ENCODE assay signal across 1 cellular context in genomic region chr19:6516659-6517291, GRCh38.
TF ChIP-seq lines count a peak whose summit lies in the region.

No MANE protein-coding gene starts in this region.

TF ChIP-seq in HepG2, 621 proteins besides CTCF, POLR2A, EP300 and RAD21 (continued from another document and continues in another):
- TF ChIP-seq SYNCRIP (IDR thresholded peaks at IDR 0.05; ENCODE audit: insufficient read depth, low read depth, low read length), result no peak
- TF ChIP-seq, protein P1, sequence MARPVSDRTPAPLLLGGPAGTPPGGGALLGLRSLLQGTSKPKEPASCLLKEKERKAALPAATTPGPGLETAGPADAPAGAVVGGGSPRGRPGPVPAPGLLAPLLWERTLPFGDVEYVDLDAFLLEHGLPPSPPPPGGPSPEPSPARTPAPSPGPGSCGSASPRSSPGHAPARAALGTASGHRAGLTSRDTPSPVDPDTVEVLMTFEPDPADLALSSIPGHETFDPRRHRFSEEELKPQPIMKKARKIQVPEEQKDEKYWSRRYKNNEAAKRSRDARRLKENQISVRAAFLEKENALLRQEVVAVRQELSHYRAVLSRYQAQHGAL (CRISPR knock-in tag; IDR thresholded peaks at IDR 0.05; ENCODE audit: not compliant biosample characterization), result no peak
- TF ChIP-seq ZNF354B (CRISPR knock-in tag; IDR thresholded peaks at IDR 0.05), result no peak
- no peak for TF ChIP-seq XBP1 (CRISPR knock-in tag; IDR thresholded peaks at IDR 0.05)
- TF ChIP-seq, protein P2, sequence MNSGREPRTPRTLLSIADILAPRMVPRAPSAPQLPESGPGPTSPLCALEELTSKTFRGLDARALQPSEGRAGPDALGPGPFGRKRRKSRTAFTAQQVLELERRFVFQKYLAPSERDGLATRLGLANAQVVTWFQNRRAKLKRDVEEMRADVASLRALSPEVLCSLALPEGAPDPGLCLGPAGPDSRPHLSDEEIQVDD (CRISPR knock-in tag; IDR thresholded peaks at IDR 0.05; ENCODE audit: borderline replicate concordance), result no peak
- no peak for TF ChIP-seq ZNF556 (CRISPR knock-in tag; IDR thresholded peaks at IDR 0.05; ENCODE audit: borderline replicate concordance)
- no peak for TF ChIP-seq PPARG (CRISPR knock-in tag; conservative IDR thresholded peaks at IDR 0.05)
- no peak for TF ChIP-seq NR1H2 (CRISPR knock-in tag; IDR thresholded peaks at IDR 0.05; ENCODE audit: borderline replicate concordance, low read depth)
- no peak for TF ChIP-seq KDM4B (CRISPR knock-in tag; IDR thresholded peaks at IDR 0.05)
- no peak for TF ChIP-seq TFDP2 (CRISPR knock-in tag; IDR thresholded peaks at IDR 0.05)
- no peak for TF ChIP-seq ADNP (CRISPR knock-in tag; IDR thresholded peaks at IDR 0.05)
- 0 out of 2 replicates have a peak, but pooled peaks have one; percentile 36 for TF ChIP-seq ZNF691 (CRISPR knock-in tag; IDR thresholded peaks at IDR 0.05; ENCODE audit: borderline replicate concordance, low read depth)
- 0 out of 2 replicates have a peak, but pooled peaks have one; percentile 45 for TF ChIP-seq ZNF12 (CRISPR knock-in tag; IDR thresholded peaks at IDR 0.05)
- no peak for TF ChIP-seq ZNF558 (CRISPR knock-in tag; IDR thresholded peaks at IDR 0.05; ENCODE audit: borderline replicate concordance)
- no peak for TF ChIP-seq ZNF879 (CRISPR knock-in tag; IDR thresholded peaks at IDR 0.05)
- peak; percentile 41; the same call in 1 of the 2 replicates for TF ChIP-seq BHLHE40 (IDR thresholded peaks at IDR 0.05; ENCODE audit: low read length)
- TF ChIP-seq ZNF564 (CRISPR knock-in tag; IDR thresholded peaks at IDR 0.05), result no peak
- TF ChIP-seq ZNF263 (CRISPR knock-in tag; IDR thresholded peaks at IDR 0.05), result no peak
- TF ChIP-seq, protein P3, sequence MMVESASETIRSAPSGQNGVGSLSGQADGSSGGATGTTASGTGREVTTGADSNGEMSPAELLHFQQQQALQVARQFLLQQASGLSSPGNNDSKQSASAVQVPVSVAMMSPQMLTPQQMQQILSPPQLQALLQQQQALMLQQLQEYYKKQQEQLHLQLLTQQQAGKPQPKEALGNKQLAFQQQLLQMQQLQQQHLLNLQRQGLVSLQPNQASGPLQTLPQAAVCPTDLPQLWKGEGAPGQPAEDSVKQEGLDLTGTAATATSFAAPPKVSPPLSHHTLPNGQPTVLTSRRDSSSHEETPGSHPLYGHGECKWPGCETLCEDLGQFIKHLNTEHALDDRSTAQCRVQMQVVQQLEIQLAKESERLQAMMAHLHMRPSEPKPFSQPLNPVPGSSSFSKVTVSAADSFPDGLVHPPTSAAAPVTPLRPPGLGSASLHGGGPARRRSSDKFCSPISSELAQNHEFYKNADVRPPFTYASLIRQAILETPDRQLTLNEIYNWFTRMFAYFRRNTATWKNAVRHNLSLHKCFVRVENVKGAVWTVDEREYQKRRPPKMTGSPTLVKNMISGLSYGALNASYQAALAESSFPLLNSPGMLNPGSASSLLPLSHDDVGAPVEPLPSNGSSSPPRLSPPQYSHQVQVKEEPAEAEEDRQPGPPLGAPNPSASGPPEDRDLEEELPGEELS (CRISPR knock-in tag; IDR thresholded peaks at IDR 0.05), result no peak
- TF ChIP-seq, protein P4, sequence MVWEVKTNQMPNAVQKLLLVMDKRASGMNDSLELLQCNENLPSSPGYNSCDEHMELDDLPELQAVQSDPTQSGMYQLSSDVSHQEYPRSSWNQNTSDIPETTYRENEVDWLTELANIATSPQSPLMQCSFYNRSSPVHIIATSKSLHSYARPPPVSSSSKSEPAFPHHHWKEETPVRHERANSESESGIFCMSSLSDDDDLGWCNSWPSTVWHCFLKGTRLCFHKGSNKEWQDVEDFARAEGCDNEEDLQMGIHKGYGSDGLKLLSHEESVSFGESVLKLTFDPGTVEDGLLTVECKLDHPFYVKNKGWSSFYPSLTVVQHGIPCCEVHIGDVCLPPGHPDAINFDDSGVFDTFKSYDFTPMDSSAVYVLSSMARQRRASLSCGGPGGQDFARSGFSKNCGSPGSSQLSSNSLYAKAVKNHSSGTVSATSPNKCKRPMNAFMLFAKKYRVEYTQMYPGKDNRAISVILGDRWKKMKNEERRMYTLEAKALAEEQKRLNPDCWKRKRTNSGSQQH (CRISPR knock-in tag; IDR thresholded peaks at IDR 0.05; ENCODE audit: low read depth), result no peak
- TF ChIP-seq GABPB1 (CRISPR knock-in tag; IDR thresholded peaks at IDR 0.05), result peak; percentile 81
- TF ChIP-seq CCAR2 (optimal IDR thresholded peaks at IDR 0.05; ENCODE audit: low read depth, low read length), result no peak
- TF ChIP-seq BCL6 (CRISPR knock-in tag; IDR thresholded peaks at IDR 0.05), result 0 out of 2 replicates have a peak, but pooled peaks have one; percentile 22
- no peak for TF ChIP-seq ZNF615 (CRISPR knock-in tag; IDR thresholded peaks at IDR 0.05; ENCODE audit: borderline replicate concordance)
- TF ChIP-seq HOXD1 (CRISPR knock-in tag; IDR thresholded peaks at IDR 0.05), result no peak
- TF ChIP-seq ZNF557 (CRISPR knock-in tag; IDR thresholded peaks at IDR 0.05), result no peak
- TF ChIP-seq HDAC2 (CRISPR knock-in tag; IDR thresholded peaks at IDR 0.05), result 0 out of 2 replicates have a peak, but pooled peaks have one; percentile 1
- peak; percentile 59 for TF ChIP-seq THAP9 (CRISPR knock-in tag; IDR thresholded peaks at IDR 0.05; ENCODE audit: borderline replicate concordance)
- TF ChIP-seq KLF12 (CRISPR knock-in tag; IDR thresholded peaks at IDR 0.05; ENCODE audit: borderline replicate concordance), result no peak
- TF ChIP-seq GATAD2A (CRISPR knock-in tag; IDR thresholded peaks at IDR 0.05), result peak; percentile 76
- peak; percentile 42; the same call in 1 of the 2 replicates for TF ChIP-seq ZNF777 (CRISPR knock-in tag; IDR thresholded peaks at IDR 0.05)
- no peak for TF ChIP-seq ARNT (IDR thresholded peaks at IDR 0.05)
- 0 out of 2 replicates have a peak, but pooled peaks have one; percentile 42 for TF ChIP-seq IRF2 (CRISPR knock-in tag; IDR thresholded peaks at IDR 0.05)
- no peak for TF ChIP-seq ZNF260 (CRISPR knock-in tag; IDR thresholded peaks at IDR 0.05; ENCODE audit: borderline replicate concordance, low read depth)
- no peak for TF ChIP-seq CHCHD3 (CRISPR knock-in tag; IDR thresholded peaks at IDR 0.05)
- TF ChIP-seq NFE2L1 (CRISPR knock-in tag; IDR thresholded peaks at IDR 0.05; ENCODE audit: borderline replicate concordance), result no peak
- TF ChIP-seq, protein P5, sequence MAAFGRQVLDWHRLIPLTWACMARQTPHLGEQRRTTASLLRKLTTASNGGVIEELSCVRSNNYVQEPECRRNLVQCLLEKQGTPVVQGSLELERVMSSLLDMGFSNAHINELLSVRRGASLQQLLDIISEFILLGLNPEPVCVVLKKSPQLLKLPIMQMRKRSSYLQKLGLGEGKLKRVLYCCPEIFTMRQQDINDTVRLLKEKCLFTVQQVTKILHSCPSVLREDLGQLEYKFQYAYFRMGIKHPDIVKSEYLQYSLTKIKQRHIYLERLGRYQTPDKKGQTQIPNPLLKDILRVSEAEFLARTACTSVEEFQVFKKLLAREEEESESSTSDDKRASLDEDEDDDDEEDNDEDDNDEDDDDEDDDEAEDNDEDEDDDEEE (CRISPR knock-in tag; IDR thresholded peaks at IDR 0.05), result 0 out of 2 replicates have a peak, but pooled peaks have one; percentile 49
- no peak for TF ChIP-seq MAF1 (CRISPR knock-in tag; IDR thresholded peaks at IDR 0.05; ENCODE audit: borderline replicate concordance)
- TF ChIP-seq, protein P6, sequence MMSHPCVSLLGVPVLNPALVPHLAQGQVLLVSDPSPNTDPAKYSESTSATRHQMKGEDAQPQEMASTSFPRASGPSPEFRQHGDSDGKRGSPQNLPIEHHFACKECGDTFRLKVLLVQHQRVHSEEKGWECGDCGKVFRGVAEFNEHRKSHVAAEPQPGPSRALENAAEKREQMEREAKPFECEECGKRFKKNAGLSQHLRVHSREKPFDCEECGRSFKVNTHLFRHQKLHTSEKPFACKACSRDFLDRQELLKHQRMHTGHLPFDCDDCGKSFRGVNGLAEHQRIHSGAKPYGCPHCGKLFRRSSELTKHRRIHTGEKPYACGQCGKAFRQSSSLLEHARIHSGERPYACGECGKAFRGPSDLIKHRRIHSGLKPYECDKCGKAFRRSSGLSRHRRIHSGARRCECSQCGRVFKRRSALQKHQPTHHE (CRISPR knock-in tag; IDR thresholded peaks at IDR 0.05; ENCODE audit: borderline replicate concordance), result no peak
- 0 out of 2 replicates have a peak, but pooled peaks have one; percentile 26 for TF ChIP-seq NKX3-1 (CRISPR knock-in tag; IDR thresholded peaks at IDR 0.05)
- TF ChIP-seq, protein P7, sequence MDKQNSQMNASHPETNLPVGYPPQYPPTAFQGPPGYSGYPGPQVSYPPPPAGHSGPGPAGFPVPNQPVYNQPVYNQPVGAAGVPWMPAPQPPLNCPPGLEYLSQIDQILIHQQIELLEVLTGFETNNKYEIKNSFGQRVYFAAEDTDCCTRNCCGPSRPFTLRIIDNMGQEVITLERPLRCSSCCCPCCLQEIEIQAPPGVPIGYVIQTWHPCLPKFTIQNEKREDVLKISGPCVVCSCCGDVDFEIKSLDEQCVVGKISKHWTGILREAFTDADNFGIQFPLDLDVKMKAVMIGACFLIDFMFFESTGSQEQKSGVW (CRISPR knock-in tag; IDR thresholded peaks at IDR 0.05; ENCODE audit: borderline replicate concordance), result no peak
- TF ChIP-seq CBX1 (IDR thresholded peaks at IDR 0.05; ENCODE audit: low read depth), result no peak
- TF ChIP-seq NR2F6 (IDR thresholded peaks at IDR 0.05), result no peak
- peak; percentile 21; the same call in 1 of the 2 replicates for TF ChIP-seq NR2F6 (CRISPR knock-in tag; IDR thresholded peaks at IDR 0.05)
- TF ChIP-seq ZNF234 (CRISPR knock-in tag; conservative IDR thresholded peaks at IDR 0.05), result no peak
- no peak for TF ChIP-seq ZNF709 (CRISPR knock-in tag; IDR thresholded peaks at IDR 0.05)
- TF ChIP-seq ZNF75D (CRISPR knock-in tag; IDR thresholded peaks at IDR 0.05; ENCODE audit: borderline replicate concordance), result no peak
- TF ChIP-seq CENPX (CRISPR knock-in tag; IDR thresholded peaks at IDR 0.05), result no peak
- TF ChIP-seq MIXL1 (CRISPR knock-in tag; IDR thresholded peaks at IDR 0.05), result 0 out of 2 replicates have a peak, but pooled peaks have one; percentile 31
- TF ChIP-seq NFRKB (IDR thresholded peaks at IDR 0.05), result no peak
- peak; percentile 79 for TF ChIP-seq ZBTB20 (CRISPR knock-in tag; IDR thresholded peaks at IDR 0.05; ENCODE audit: borderline replicate concordance, low read depth)
- TF ChIP-seq SALL1 (CRISPR knock-in tag; IDR thresholded peaks at IDR 0.05), result peak; percentile 76
- no peak for TF ChIP-seq FLYWCH1 (CRISPR knock-in tag; IDR thresholded peaks at IDR 0.05)
- TF ChIP-seq, protein P8, sequence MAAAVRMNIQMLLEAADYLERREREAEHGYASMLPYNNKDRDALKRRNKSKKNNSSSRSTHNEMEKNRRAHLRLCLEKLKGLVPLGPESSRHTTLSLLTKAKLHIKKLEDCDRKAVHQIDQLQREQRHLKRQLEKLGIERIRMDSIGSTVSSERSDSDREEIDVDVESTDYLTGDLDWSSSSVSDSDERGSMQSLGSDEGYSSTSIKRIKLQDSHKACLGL (CRISPR knock-in tag; IDR thresholded peaks at IDR 0.05), result no peak
- TF ChIP-seq FOXA1 (IDR thresholded peaks at IDR 0.05), result no peak
- no peak for TF ChIP-seq FOXA1 (CRISPR knock-in tag; IDR thresholded peaks at IDR 0.05)
- TF ChIP-seq ZSCAN12 (CRISPR knock-in tag; IDR thresholded peaks at IDR 0.05), result no peak
- 0 out of 2 replicates have a peak, but pooled peaks have one; percentile 35 for TF ChIP-seq ATF2 (CRISPR knock-in tag; IDR thresholded peaks at IDR 0.05)
- no peak for TF ChIP-seq HNRNPL (IDR thresholded peaks at IDR 0.05; ENCODE audit: low read depth, low read length)
- TF ChIP-seq GZF1 (CRISPR knock-in tag; IDR thresholded peaks at IDR 0.05), result 0 out of 2 replicates have a peak, but pooled peaks have one; percentile 59
